1 cellular context compared by ENCODE assay signal in genomic region chr2:146978891-146979555, GRCh38.
TF ChIP-seq lines count a peak whose summit lies in the region.

No MANE protein-coding gene starts in this region.

TF ChIP-seq in GM23338, 12 proteins besides CTCF, POLR2A, EP300 and RAD21 (continued from another document):
- TF ChIP-seq ZNF462 (CRISPR knock-in tag; IDR thresholded peaks at IDR 0.05): no peak
